Comparison of ENCODE assay signal across 8 cellular contexts in the genomic region with DNA sequence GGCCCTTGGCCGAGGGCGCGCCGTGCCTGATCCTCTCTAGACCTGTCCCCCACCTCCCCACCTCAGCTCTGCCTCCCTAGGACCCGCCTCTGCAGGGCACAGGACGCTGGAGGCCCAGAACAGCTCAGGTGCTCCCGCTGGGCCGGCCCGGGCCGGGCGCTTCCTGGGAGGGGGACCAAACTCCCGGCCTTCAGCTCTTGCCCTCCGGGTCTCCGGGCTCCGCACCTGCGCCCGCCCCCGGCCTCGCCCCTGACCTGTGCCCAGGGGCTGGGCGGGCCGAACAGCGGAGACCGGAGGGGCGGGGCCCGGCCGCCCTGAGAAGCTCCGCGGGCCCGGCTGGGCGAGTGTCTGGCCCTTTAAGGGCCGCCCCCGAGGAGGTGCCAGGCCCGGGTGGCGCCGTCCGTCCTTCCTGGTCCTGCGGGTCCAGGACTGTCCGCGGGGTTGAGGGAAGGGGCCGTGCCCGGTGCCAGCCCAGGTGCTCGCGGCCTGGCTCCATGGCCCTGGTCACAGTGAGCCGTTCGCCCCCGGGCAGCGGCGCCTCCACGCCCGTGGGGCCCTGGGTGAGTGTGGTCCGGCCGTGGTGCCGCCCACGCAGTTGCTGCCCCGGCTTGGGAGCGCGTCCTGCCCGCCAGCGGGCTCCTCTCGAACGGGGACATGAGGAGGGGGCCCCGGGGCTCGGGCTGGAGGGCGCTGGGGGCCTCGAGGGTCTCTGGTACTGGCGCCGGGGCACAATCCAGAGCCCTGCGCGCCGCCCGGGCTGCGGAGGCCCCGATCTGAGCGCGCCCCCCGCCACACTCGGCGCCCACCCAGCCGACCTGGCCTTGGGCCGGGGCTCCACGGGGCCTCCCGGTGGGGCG. TPM values are rescaled to one million over a fixed set of nuclear protein-coding genes. Genes with fewer than 3 reads are reported as not detected.
DNase-seq lines count a peak whose midpoint lies in the region; ATAC-seq lines count a peak whose summit lies in the region.

A gene with protein sequence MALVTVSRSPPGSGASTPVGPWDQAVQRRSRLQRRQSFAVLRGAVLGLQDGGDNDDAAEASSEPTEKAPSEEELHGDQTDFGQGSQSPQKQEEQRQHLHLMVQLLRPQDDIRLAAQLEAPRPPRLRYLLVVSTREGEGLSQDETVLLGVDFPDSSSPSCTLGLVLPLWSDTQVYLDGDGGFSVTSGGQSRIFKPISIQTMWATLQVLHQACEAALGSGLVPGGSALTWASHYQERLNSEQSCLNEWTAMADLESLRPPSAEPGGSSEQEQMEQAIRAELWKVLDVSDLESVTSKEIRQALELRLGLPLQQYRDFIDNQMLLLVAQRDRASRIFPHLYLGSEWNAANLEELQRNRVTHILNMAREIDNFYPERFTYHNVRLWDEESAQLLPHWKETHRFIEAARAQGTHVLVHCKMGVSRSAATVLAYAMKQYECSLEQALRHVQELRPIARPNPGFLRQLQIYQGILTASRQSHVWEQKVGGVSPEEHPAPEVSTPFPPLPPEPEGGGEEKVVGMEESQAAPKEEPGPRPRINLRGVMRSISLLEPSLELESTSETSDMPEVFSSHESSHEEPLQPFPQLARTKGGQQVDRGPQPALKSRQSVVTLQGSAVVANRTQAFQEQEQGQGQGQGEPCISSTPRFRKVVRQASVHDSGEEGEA (plus strand): TSS at position 399 of the 857 bp plus-strand sequence. CDS start 96 bp downstream, at position 495.

- intact Hi-C loops in T-helper 1 cell treated with Interleukin-12 subunit alpha and Interleukin-12 subunit beta and Interleukin-4 antibody, amounts not matched to agents 30 ng/mL and 1 ng/mL, for 36 hours (cut with micrococcal nuclease), result no loop called here
- intact Hi-C loops in sciatic nerve (cut with DNase I), result no loop called here

- peak within 1 kb of the TSS in 1 of 3 donors; percentile 59 for H3K27ac Mint-ChIP-seq in IgD-negative memory B cell
- H3K27ac Mint-ChIP-seq in central memory CD8-positive, alpha-beta T cell (ENCODE audit: low read depth), result no peak within 1 kb of the TSS

- H3K27ac ChIP-seq in iPS-20b (ENCODE audit: low read length), result no peak within 1 kb of the TSS

- H3K4me1 ChIP-seq in iPS-20b (ENCODE audit: insufficient read depth, low read length), result peaks cover 9% of the 10 kb centered on the region

- peak within 1 kb of the TSS; percentile 72 for H3K4me3 ChIP-seq in iPS-20b (ENCODE audit: low read length)

- peaks cover 0 to 3% (median 0%) of the 10 kb centered on the region in 3 donors for H3K4me1 Mint-ChIP-seq in IgD-negative memory B cell
- H3K4me1 Mint-ChIP-seq in central memory CD8-positive, alpha-beta T cell, result peaks cover 12% of the 10 kb centered on the region

- peak within 1 kb of the TSS in 3 of 4 donors; percentile 5 to 65 (median 22) for H3K4me3 Mint-ChIP-seq in IgD-negative memory B cell
- H3K4me3 Mint-ChIP-seq in central memory CD8-positive, alpha-beta T cell, result peak within 1 kb of the TSS; percentile 60

- ATAC-seq in central memory CD8-positive, alpha-beta T cell (replicated peaks; ENCODE audit: extremely low read depth, poor library complexity, severe bottlenecking), result peak; percentile 59
- ATAC-seq in sciatic nerve (peak; percentile 83), HG02588 (IDR thresholded peaks at IDR 0.05; ENCODE audit: unreplicated experiment) (no peak)

- H3K27me3 Mint-ChIP-seq in IgD-negative memory B cell, result no peaks in the 10 kb centered on the region
- H3K27me3 Mint-ChIP-seq in central memory CD8-positive, alpha-beta T cell, result no peaks in the 10 kb centered on the region

- peaks cover 4% of the 10 kb centered on the region for H3K36me3 Mint-ChIP-seq in IgD-negative memory B cell
- H3K36me3 Mint-ChIP-seq in central memory CD8-positive, alpha-beta T cell (ENCODE audit: insufficient read depth), result peaks cover 16% of the 10 kb centered on the region

- H3K9ac ChIP-seq in iPS-20b (ENCODE audit: low read depth, low read length), result peak within 1 kb of the TSS; percentile 60

- DNase-seq in COLO668 (lab: John Stamatoyannopoulos, UW; ENCODE audit: unreplicated experiment), result peak; percentile 88
- DNase-seq in central memory CD8-positive, alpha-beta T cell (ENCODE audit: low spot score in 2 of 2), result no peak
- peak; percentile 84 for DNase-seq in sciatic nerve (ENCODE audit: low spot score)
- DNase-seq in central memory CD4-positive, alpha-beta T cell, result no peak

- no peaks in the 10 kb centered on the region for H3K9me3 Mint-ChIP-seq in IgD-negative memory B cell
- H3K9me3 Mint-ChIP-seq in central memory CD8-positive, alpha-beta T cell, result no peaks in the 10 kb centered on the region

- H3K9me3 ChIP-seq in iPS-20b (ENCODE audit: insufficient read depth, low read depth, low read length), result no peaks in the 10 kb centered on the region

- H3K36me3 ChIP-seq in iPS-20b (ENCODE audit: insufficient read depth, low read depth, low read length), result 0 out of 2 replicates have a peak, but pooled peaks cover 5% of the 10 kb centered on the region

- peaks cover 13% of the 10 kb centered on the region; the same call in 1 of the 2 replicates for H3K27me3 ChIP-seq in iPS-20b (ENCODE audit: insufficient read depth, low read length)

RNA-seq across cellular contexts. Expression of the gene that starts here (rescaled TPM):
- 5.5 TPM for polyA plus RNA-seq in IgD-negative memory B cell
- 13.0 and 17.3 TPM in 2 replicates for total RNA-seq in T-helper 1 cell treated with Interleukin-12 subunit alpha and Interleukin-12 subunit beta and Interleukin-4 antibody, amounts not matched to agents 30 ng/mL and 1 ng/mL, for 36 hours
- 40.7 TPM for total RNA-seq in sciatic nerve

Comparison
In these comparisons a context has a peak if more than half of its experiments do, and no peak if none do; other contexts are left out.
1. DNase-seq: peak in COLO668 (single experiment) and sciatic nerve (single experiment); none in central memory CD8-positive, alpha-beta T cell (0 of 2) and central memory CD4-positive, alpha-beta T cell (single experiment).